8 cellular contexts compared by ENCODE assay signal in genomic region chr4:71184195-71184781, GRCh38.
DNase-seq lines count a peak whose midpoint lies in the region; ATAC-seq and TF ChIP-seq lines count a peak whose summit lies in the region.

No MANE protein-coding gene starts in this region.

- H3K9me3 Mint-ChIP-seq in Calu3 (ENCODE audit: low read depth, unreplicated experiment): no peaks in the 10 kb centered on the region

- H3K27me3 Mint-ChIP-seq in Calu3 (ENCODE audit: unreplicated experiment): no peaks in the 10 kb centered on the region

- no peaks in the 10 kb centered on the region for H3K4me1 Mint-ChIP-seq in Calu3 (ENCODE audit: low read depth, unreplicated experiment)

- intact Hi-C loops in Calu3 (cut with micrococcal nuclease; ENCODE audit: unreplicated experiment): loop anchor here (5.0 to 10.0 kb wide), 3 partner anchors 81 to 528 kb away; no protein-coding TSS in a partner anchor

- ATAC-seq in GM19023 (IDR thresholded peaks at IDR 0.05; ENCODE audit: unreplicated experiment) (peak; percentile 58), HG03066 (IDR thresholded peaks at IDR 0.05; ENCODE audit: low read depth, unreplicated experiment) (peak; percentile 53)

- no peak overlapping the region for H3K27ac Mint-ChIP-seq in Calu3 (ENCODE audit: unreplicated experiment)

- H3K36me3 Mint-ChIP-seq in Calu3 (ENCODE audit: insufficient read depth, unreplicated experiment): peaks cover 27% of the 10 kb centered on the region

- no TSS peak for BruUV-seq in Calu3 (replicated peaks; lab: Mats Ljungman, UMichigan)

- CTCF ChIA-PET in Calu3 (lab: Charles Lee): interaction anchor here (0.6 kb wide), 1 partner anchor 526 kb away, joined by 3 read pairs; no protein-coding TSS in a partner anchor

- no peak overlapping the region for H3K4me3 Mint-ChIP-seq in Calu3 (ENCODE audit: low read depth, unreplicated experiment)

- DNase-seq in Calu3: peak; percentile 26
- peak; percentile 20 for DNase-seq in NCI-H345 (lab: John Stamatoyannopoulos, UW)
- peak; percentile 17 to 33 for DNase-seq in activated CD4-positive, alpha-beta T cell treated with anti-CD3 and anti-CD28 coated beads, Interleukin-2, amount 50 U/mL, for 48 hours
- peak; percentile 42 for DNase-seq in foreskin melanocyte
- DNase-seq in pulmonary artery endothelial cell (ENCODE audit: low read depth, low spot score): peak; percentile 17
- DNase-seq in OCI-M2 (lab: John Stamatoyannopoulos, UW; ENCODE audit: unreplicated experiment): no peak

- TF ChIP-seq CTCF in Calu3 (IDR thresholded peaks at IDR 0.05; ENCODE audit: unreplicated experiment): peak; percentile 16
